In genomic region chr9:133656211-133657119, GRCh38 we compare ENCODE assay signal across 2 cellular contexts.
TF ChIP-seq lines count a peak whose summit lies in the region.

No MANE protein-coding gene starts in this region.

TF ChIP-seq in Ishikawa, 13 proteins besides CTCF, POLR2A, EP300 and RAD21 (continued from another document):
- TF ChIP-seq ZBTB7A (IDR thresholded peaks at IDR 0.05; ENCODE audit: low read depth), result no peak

TF ChIP-seq in H1, 55 proteins besides CTCF, POLR2A, EP300 and RAD21:
- TF ChIP-seq ATF2 (IDR thresholded peaks at IDR 0.05; ENCODE audit: low read length) (no peak), SUZ12 (IDR thresholded peaks at IDR 0.05; ENCODE audit: low read length) (no peak), RXRA (IDR thresholded peaks at IDR 0.05; ENCODE audit: insufficient read depth, low read depth, low read length) (no peak), CEBPB (IDR thresholded peaks at IDR 0.05; ENCODE audit: low read depth, low read length) (no peak), KDM4A (IDR thresholded peaks at IDR 0.05; ENCODE audit: low read depth, low read length, severe bottlenecking) (no peak), SIN3A (conservative IDR thresholded peaks at IDR 0.05 in 1 of 2, IDR thresholded peaks at IDR 0.05 in 1 of 2; ENCODE audit: low read depth in 1 of 2, low read length in 2 of 2) (no peak), EZH2 (IDR thresholded peaks at IDR 0.05; ENCODE audit: low read depth, low read length, severe bottlenecking) (no peak), RNF2 (IDR thresholded peaks at IDR 0.05; ENCODE audit: borderline replicate concordance, low read depth, low read length, missing control alignments, poor library complexity, severe bottlenecking) (no peak), RBBP5 (IDR thresholded peaks at IDR 0.05; ENCODE audit: borderline replicate concordance, low read depth, low read length) (no peak), TAF1 (IDR thresholded peaks at IDR 0.05; ENCODE audit: low read depth, low read length) (no peak), NANOG (IDR thresholded peaks at IDR 0.05; ENCODE audit: insufficient read depth, low read depth, low read length, poor library complexity, severe bottlenecking) (no peak), SIX5 (IDR thresholded peaks at IDR 0.05; ENCODE audit: low read depth, low read length) (no peak), PHF8 (conservative IDR thresholded peaks at IDR 0.05; ENCODE audit: low read depth, low read length) (no peak), SIRT6 (IDR thresholded peaks at IDR 0.05; ENCODE audit: low read length) (no peak)
